Comparison of ENCODE assay signal across 17 cellular contexts in the genomic region with DNA sequence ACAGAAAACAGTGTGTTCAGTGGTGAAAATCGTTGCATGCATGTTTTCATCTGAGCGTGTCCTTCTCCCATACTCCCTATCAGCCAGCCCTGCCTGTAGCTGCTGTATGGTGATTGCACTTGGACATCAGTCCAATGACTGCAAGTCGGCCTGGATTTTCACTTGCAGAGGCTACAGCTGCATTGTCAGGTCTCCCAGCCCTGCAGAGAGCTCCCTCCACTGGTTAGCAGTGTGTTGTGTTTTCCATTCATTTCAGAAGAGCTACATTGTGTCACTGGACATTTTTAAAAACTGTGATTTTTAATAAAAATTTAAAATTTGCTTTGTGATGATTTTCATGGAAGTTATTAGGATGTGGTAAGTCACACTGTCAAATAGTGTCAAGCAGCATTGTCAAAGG.
DNase-seq lines count a peak whose midpoint lies in the region; ATAC-seq, FAIRE-seq and TF ChIP-seq lines count a peak whose summit lies in the region.
"Had no signal": no experiment of that assay in that cellular context is flagged by ENCODE, and none has a peak within 500 bp of the region (broad histone marks: within the 10 kb centered on the region; RNA-seq: fewer than 3 reads in every experiment).

No MANE protein-coding gene starts in this region.

- H3K4me2 ChIP-seq in GM23338: no peak overlapping the region
- H3K4me2 ChIP-seq: PC-9 had no signal

- H3K9me3 Mint-ChIP-seq in GM23338: peaks cover 7% of the 10 kb centered on the region
- H3K9me3 Mint-ChIP-seq: activated CD4-positive, alpha-beta T cell treated with anti-CD3 and anti-CD28 coated beads, Interleukin-2, amount 10 ng/mL, durations not matched to agents 7 days and 5 days; T-helper 1 cell treated with Interleukin-12 subunit alpha and Interleukin-12 subunit beta and Interleukin-4 antibody, amounts not matched to agents 30 μg/mL and 1 μg/mL, for 36 hours had no signal

- no peaks in the 10 kb centered on the region for H4K20me1 ChIP-seq in GM23338 (replicated peaks; ENCODE audit: insufficient read depth)

- H3K27ac Mint-ChIP-seq in GM23338: no peak overlapping the region
- H3K27ac Mint-ChIP-seq: activated CD4-positive, alpha-beta T cell treated with anti-CD3 and anti-CD28 coated beads, Interleukin-2, amount 10 ng/mL, durations not matched to agents 7 days and 5 days; brain; T-helper 1 cell treated with Interleukin-12 subunit alpha and Interleukin-12 subunit beta and Interleukin-4 antibody, amounts not matched to agents 30 μg/mL and 1 μg/mL, for 36 hours had no signal

- in situ Hi-C loops in astrocyte of the spinal cord (cut with HindIII; ENCODE audit: low sequenced_read_pairs): no loop called here

- H3K4me1 ChIP-seq in GM23338 (ENCODE audit: insufficient read depth): peaks cover 19% of the 10 kb centered on the region
- H3K4me1 ChIP-seq in pancreas: no peaks in the 10 kb centered on the region

- DNase-seq in AG20443 (ENCODE audit: low spot score) (peak; percentile 52), GM23338 (ENCODE audit: low spot score) (no peak), astrocyte of the spinal cord (ENCODE audit: low read depth, low spot score) (no peak), left kidney (ENCODE audit: low read depth, low spot score) (peak; percentile 36), MV-4-11 (lab: John Stamatoyannopoulos, UW) (no peak), DMS 273 treated with DMSO at 0.1 percent for 48 hours (lab: John Stamatoyannopoulos, UW) (no peak), pancreas (no peak)
- DNase-seq in activated CD4-positive, alpha-beta T cell treated with anti-CD3 and anti-CD28 coated beads for 1 hour: no peak
- DNase-seq: activated CD4-positive, alpha-beta T cell treated with anti-CD3 and anti-CD28 coated beads, Interleukin-2, amount 10 ng/mL, durations not matched to agents 7 days and 5 days; NCI-H1105 treated with DMSO at 0.1 percent for 48 hours; ovary; PC-9; stimulated activated CD4-positive, alpha-beta T cell treated with anti-CD3 and anti-CD28 coated beads, Interleukin-12 subunit alpha, Interleukin-12 subunit beta, amount 100 ng/mL, for 4 hours had no signal

- no peaks in the 10 kb centered on the region for H3F3A ChIP-seq in GM23338 (replicated peaks; ENCODE audit: low read depth)

- no peaks in the 10 kb centered on the region for H3K9me3 ChIP-seq in pancreas
- H3K9me3 ChIP-seq: ovary had no signal

- ATAC-seq in GM23338 (0 out of 3 replicates have a peak, but pooled peaks have one; percentile 20), pancreas (no peak)

- TF ChIP-seq CTCF in GM23338 (conservative IDR thresholded peaks at IDR 0.05; ENCODE audit: low read depth in 2 of 2) (peak; percentile 49 to 64), astrocyte of the spinal cord (IDR thresholded peaks at IDR 0.05; ENCODE audit: low read depth, low read length) (peak; percentile 32), pancreas (IDR thresholded peaks at IDR 0.05) (no peak)

- H3K27me3 ChIP-seq in GM23338 (ENCODE audit: insufficient read depth) (no peaks in the 10 kb centered on the region), pancreas (no peaks in the 10 kb centered on the region)
- H3K27me3 ChIP-seq: ovary had no signal

- H3K4me3 Mint-ChIP-seq in GM23338: no peak overlapping the region
- H3K4me3 Mint-ChIP-seq: activated CD4-positive, alpha-beta T cell treated with anti-CD3 and anti-CD28 coated beads, Interleukin-2, amount 10 ng/mL, durations not matched to agents 7 days and 5 days; brain; T-helper 1 cell treated with Interleukin-12 subunit alpha and Interleukin-12 subunit beta and Interleukin-4 antibody, amounts not matched to agents 30 μg/mL and 1 μg/mL, for 36 hours had no signal

- H3K4me3 ChIP-seq in GM23338 (no peak overlapping the region), astrocyte of the spinal cord (ENCODE audit: low read depth, low read length) (no peak overlapping the region), pancreas (no peak overlapping the region)
- H3K4me3 ChIP-seq: lung, ovary, PC-9 had no signal

- no peaks in the 10 kb centered on the region for H3K79me2 ChIP-seq in GM23338 (replicated peaks; ENCODE audit: insufficient read depth)

- H2AFZ ChIP-seq in GM23338: no peak overlapping the region
- H2AFZ ChIP-seq: PC-9 had no signal

- H3K27me3 Mint-ChIP-seq in GM23338 (ENCODE audit: insufficient read depth, low read depth, poor library complexity): peaks cover 16% of the 10 kb centered on the region
- H3K27me3 Mint-ChIP-seq: activated CD4-positive, alpha-beta T cell treated with anti-CD3 and anti-CD28 coated beads, Interleukin-2, amount 10 ng/mL, durations not matched to agents 7 days and 5 days had no signal

- no peaks in the 10 kb centered on the region for H3K9me2 ChIP-seq in GM23338 (ENCODE audit: insufficient read depth)

- 0 out of 3 replicates have a peak, but pooled peaks cover under 1% of the 10 kb centered on the region for H3K36me3 Mint-ChIP-seq in GM23338 (ENCODE audit: low read depth)
- H3K36me3 Mint-ChIP-seq: brain had no signal

- FAIRE-seq in pancreas (lab: Jason Lieb, UNC): no peak
- FAIRE-seq: HTR-8/SVneo had no signal

- 74% methylated on average over 3 of the region's 3 CpGs for WGBS in pancreas, 2 donors

- intact Hi-C loops in pancreas (cut with DNase I): no loop called here

- peaks cover 23% of the 10 kb centered on the region for H3K4me1 Mint-ChIP-seq in GM23338
- H3K4me1 Mint-ChIP-seq: activated CD4-positive, alpha-beta T cell treated with anti-CD3 and anti-CD28 coated beads, Interleukin-2, amount 10 ng/mL, durations not matched to agents 7 days and 5 days had no signal

- H3K27ac ChIP-seq in GM23338 (ENCODE audit: low read depth): no peak overlapping the region
- H3K27ac ChIP-seq in pancreas: no peak overlapping the region
- H3K27ac ChIP-seq: ovary, PC-9 had no signal

- H3K36me3 ChIP-seq in GM23338 (ENCODE audit: insufficient read depth) (no peaks in the 10 kb centered on the region), pancreas (no peaks in the 10 kb centered on the region)
- H3K36me3 ChIP-seq: ovary had no signal

TF ChIP-seq in GM23338, 12 proteins besides CTCF, POLR2A, EP300 and RAD21 (continues in another document):
- TF ChIP-seq JUNB (IDR thresholded peaks at IDR 0.05; ENCODE audit: unreplicated experiment): no peak
- no peak for TF ChIP-seq EZH2 (IDR thresholded peaks at IDR 0.05; ENCODE audit: low read depth, unreplicated experiment)
- TF ChIP-seq, protein P1, sequence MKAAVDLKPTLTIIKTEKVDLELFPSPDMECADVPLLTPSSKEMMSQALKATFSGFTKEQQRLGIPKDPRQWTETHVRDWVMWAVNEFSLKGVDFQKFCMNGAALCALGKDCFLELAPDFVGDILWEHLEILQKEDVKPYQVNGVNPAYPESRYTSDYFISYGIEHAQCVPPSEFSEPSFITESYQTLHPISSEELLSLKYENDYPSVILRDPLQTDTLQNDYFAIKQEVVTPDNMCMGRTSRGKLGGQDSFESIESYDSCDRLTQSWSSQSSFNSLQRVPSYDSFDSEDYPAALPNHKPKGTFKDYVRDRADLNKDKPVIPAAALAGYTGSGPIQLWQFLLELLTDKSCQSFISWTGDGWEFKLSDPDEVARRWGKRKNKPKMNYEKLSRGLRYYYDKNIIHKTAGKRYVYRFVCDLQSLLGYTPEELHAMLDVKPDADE (IDR thresholded peaks at IDR 0.05): no peak
- TF ChIP-seq EZH2phosphoT487 (IDR thresholded peaks at IDR 0.05; ENCODE audit: unreplicated experiment): no peak
- TF ChIP-seq, protein P2, sequence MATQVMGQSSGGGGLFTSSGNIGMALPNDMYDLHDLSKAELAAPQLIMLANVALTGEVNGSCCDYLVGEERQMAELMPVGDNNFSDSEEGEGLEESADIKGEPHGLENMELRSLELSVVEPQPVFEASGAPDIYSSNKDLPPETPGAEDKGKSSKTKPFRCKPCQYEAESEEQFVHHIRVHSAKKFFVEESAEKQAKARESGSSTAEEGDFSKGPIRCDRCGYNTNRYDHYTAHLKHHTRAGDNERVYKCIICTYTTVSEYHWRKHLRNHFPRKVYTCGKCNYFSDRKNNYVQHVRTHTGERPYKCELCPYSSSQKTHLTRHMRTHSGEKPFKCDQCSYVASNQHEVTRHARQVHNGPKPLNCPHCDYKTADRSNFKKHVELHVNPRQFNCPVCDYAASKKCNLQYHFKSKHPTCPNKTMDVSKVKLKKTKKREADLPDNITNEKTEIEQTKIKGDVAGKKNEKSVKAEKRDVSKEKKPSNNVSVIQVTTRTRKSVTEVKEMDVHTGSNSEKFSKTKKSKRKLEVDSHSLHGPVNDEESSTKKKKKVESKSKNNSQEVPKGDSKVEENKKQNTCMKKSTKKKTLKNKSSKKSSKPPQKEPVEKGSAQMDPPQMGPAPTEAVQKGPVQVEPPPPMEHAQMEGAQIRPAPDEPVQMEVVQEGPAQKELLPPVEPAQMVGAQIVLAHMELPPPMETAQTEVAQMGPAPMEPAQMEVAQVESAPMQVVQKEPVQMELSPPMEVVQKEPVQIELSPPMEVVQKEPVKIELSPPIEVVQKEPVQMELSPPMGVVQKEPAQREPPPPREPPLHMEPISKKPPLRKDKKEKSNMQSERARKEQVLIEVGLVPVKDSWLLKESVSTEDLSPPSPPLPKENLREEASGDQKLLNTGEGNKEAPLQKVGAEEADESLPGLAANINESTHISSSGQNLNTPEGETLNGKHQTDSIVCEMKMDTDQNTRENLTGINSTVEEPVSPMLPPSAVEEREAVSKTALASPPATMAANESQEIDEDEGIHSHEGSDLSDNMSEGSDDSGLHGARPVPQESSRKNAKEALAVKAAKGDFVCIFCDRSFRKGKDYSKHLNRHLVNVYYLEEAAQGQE (IDR thresholded peaks at IDR 0.05; ENCODE audit: unreplicated experiment): no peak
- no peak for TF ChIP-seq ZNF331 (CRISPR knock-in tag; IDR thresholded peaks at IDR 0.05; ENCODE audit: low read depth)

Comparison
In these comparisons a context has a peak if more than half of its experiments do, and no peak if none do; other contexts are left out.
1. DNase-seq: peak in AG20443 (single experiment) and left kidney (single experiment); none in GM23338 (single experiment), astrocyte of the spinal cord (single experiment), MV-4-11 (single experiment), DMS 273 treated with DMSO at 0.1 percent for 48 hours (single experiment), activated CD4-positive, alpha-beta T cell treated with anti-CD3 and anti-CD28 coated beads for 1 hour (single experiment) and pancreas (0 of 6).
2. CTCF ChIP-seq: peak in GM23338 (2 of 2) and astrocyte of the spinal cord (single experiment); none in pancreas (0 of 4).